ENCODE assay signal across 1 cellular context in the genomic region with DNA sequence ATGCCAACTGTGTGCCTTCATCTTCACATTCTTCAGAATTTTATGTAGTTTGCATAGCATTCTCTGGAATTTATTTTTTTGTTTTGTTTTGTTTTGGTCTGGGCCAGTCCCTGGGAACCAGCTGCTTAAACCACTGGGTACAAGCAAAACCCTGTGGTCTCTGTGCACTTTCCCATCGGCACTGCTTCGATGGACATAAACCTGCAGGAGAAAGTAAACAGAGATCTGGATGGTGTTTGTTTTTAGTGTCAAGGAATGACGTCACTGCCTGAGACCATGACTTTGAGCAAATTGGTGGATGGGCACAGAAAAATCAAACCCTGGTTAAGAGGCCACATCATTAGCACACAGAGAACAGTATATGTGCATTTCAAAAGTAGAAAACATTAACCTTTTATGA.
TF ChIP-seq lines count a peak whose summit lies in the region.

No MANE protein-coding gene starts in this region.

TF ChIP-seq in K562, 482 proteins besides CTCF, POLR2A, EP300 and RAD21 (continued from another document):
- TF ChIP-seq JUND (IDR thresholded peaks at IDR 0.05; ENCODE audit: borderline replicate concordance, low read depth, low read length) (peak; percentile 55; the same call in 1 of the 2 replicates), JUND (tag; IDR thresholded peaks at IDR 0.05; ENCODE audit: borderline replicate concordance, low read depth, low read length) (peak; percentile 43; the same call in 1 of the 3 replicates), FOXJ2 (tag; IDR thresholded peaks at IDR 0.05) (no peak), ATF1 (CRISPR knock-in tag; IDR thresholded peaks at IDR 0.05) (no peak), ATF1 (tag; IDR thresholded peaks at IDR 0.05) (peak; percentile 48), ZNF311 (CRISPR knock-in tag; IDR thresholded peaks at IDR 0.05) (no peak), ZNF778 (CRISPR knock-in tag; IDR thresholded peaks at IDR 0.05) (no peak), ATF7 (IDR thresholded peaks at IDR 0.05) (peak; percentile 90), BRCA1 (IDR thresholded peaks at IDR 0.05) (no peak), BRCA1 (CRISPR knock-in tag; IDR thresholded peaks at IDR 0.05) (no peak), KAT8 (IDR thresholded peaks at IDR 0.05; ENCODE audit: low read depth) (no peak), CREM (IDR thresholded peaks at IDR 0.05; ENCODE audit: low read depth) (peak; percentile 46; the same call in 1 of the 2 replicates), CREB1 (IDR thresholded peaks at IDR 0.05) (0 out of 2 replicates have a peak, but pooled peaks have one; percentile 15), CREB1 (CRISPR knock-in tag; IDR thresholded peaks at IDR 0.05) (no peak), TGIF2 (CRISPR knock-in tag; IDR thresholded peaks at IDR 0.05) (no peak), ZNF324 (CRISPR knock-in tag; IDR thresholded peaks at IDR 0.05) (no peak), CHCHD3 (CRISPR knock-in tag; IDR thresholded peaks at IDR 0.05) (no peak), ZNF830 (CRISPR knock-in tag; IDR thresholded peaks at IDR 0.05) (no peak), HNRNPUL1 (IDR thresholded peaks at IDR 0.05; ENCODE audit: low read length) (no peak)
- TF ChIP-seq, protein P1, sequence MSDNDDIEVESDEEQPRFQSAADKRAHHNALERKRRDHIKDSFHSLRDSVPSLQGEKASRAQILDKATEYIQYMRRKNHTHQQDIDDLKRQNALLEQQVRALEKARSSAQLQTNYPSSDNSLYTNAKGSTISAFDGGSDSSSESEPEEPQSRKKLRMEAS (CRISPR knock-in tag; IDR thresholded peaks at IDR 0.05): no peak
- TF ChIP-seq, protein P2, sequence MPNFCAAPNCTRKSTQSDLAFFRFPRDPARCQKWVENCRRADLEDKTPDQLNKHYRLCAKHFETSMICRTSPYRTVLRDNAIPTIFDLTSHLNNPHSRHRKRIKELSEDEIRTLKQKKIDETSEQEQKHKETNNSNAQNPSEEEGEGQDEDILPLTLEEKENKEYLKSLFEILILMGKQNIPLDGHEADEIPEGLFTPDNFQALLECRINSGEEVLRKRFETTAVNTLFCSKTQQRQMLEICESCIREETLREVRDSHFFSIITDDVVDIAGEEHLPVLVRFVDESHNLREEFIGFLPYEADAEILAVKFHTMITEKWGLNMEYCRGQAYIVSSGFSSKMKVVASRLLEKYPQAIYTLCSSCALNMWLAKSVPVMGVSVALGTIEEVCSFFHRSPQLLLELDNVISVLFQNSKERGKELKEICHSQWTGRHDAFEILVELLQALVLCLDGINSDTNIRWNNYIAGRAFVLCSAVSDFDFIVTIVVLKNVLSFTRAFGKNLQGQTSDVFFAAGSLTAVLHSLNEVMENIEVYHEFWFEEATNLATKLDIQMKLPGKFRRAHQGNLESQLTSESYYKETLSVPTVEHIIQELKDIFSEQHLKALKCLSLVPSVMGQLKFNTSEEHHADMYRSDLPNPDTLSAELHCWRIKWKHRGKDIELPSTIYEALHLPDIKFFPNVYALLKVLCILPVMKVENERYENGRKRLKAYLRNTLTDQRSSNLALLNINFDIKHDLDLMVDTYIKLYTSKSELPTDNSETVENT (CRISPR knock-in tag; IDR thresholded peaks at IDR 0.05): no peak
- TF ChIP-seq, protein P3, sequence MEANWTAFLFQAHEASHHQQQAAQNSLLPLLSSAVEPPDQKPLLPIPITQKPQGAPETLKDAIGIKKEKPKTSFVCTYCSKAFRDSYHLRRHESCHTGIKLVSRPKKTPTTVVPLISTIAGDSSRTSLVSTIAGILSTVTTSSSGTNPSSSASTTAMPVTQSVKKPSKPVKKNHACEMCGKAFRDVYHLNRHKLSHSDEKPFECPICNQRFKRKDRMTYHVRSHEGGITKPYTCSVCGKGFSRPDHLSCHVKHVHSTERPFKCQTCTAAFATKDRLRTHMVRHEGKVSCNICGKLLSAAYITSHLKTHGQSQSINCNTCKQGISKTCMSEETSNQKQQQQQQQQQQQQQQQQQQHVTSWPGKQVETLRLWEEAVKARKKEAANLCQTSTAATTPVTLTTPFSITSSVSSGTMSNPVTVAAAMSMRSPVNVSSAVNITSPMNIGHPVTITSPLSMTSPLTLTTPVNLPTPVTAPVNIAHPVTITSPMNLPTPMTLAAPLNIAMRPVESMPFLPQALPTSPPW (CRISPR knock-in tag; IDR thresholded peaks at IDR 0.05): no peak
- TF ChIP-seq, protein P4, sequence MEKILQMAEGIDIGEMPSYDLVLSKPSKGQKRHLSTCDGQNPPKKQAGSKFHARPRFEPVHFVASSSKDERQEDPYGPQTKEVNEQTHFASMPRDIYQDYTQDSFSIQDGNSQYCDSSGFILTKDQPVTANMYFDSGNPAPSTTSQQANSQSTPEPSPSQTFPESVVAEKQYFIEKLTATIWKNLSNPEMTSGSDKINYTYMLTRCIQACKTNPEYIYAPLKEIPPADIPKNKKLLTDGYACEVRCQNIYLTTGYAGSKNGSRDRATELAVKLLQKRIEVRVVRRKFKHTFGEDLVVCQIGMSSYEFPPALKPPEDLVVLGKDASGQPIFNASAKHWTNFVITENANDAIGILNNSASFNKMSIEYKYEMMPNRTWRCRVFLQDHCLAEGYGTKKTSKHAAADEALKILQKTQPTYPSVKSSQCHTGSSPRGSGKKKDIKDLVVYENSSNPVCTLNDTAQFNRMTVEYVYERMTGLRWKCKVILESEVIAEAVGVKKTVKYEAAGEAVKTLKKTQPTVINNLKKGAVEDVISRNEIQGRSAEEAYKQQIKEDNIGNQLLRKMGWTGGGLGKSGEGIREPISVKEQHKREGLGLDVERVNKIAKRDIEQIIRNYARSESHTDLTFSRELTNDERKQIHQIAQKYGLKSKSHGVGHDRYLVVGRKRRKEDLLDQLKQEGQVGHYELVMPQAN (IDR thresholded peaks at IDR 0.05; ENCODE audit: borderline replicate concordance): no peak
- TF ChIP-seq, protein P5, sequence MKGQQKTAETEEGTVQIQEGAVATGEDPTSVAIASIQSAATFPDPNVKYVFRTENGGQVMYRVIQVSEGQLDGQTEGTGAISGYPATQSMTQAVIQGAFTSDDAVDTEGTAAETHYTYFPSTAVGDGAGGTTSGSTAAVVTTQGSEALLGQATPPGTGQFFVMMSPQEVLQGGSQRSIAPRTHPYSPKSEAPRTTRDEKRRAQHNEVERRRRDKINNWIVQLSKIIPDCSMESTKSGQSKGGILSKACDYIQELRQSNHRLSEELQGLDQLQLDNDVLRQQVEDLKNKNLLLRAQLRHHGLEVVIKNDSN (CRISPR knock-in tag; IDR thresholded peaks at IDR 0.05): no peak
